In genomic region chr17:13759936-13760335, GRCh38 we compare ENCODE assay signal across 28 cellular contexts.
"Had no signal": no experiment of that assay in that cellular context is flagged by ENCODE, and none has a peak within 500 bp of the region (broad histone marks: within the 10 kb centered on the region; RNA-seq: fewer than 3 reads in every experiment).

No MANE protein-coding gene starts in this region.

- H3K9me3 ChIP-seq: left ventricle myocardium inferior, neutrophil, ovary, right atrium auricular region, right lobe of liver, stomach, testis, thyroid gland, transverse colon, upper lobe of left lung, vagina had no signal

- H3K9me3 Mint-ChIP-seq: natural killer cell; neural progenitor cell; stimulated activated naive B cell treated with anti-CD40 and anti-IgM and Interleukin-4, amounts not matched to agents 10 μg/mL and 1 μg/mL and 100 μg/mL, for 72 hours had no signal

- DNase-seq: islet precursor cell; left ventricle myocardium inferior; mesendoderm; naive B cell; natural killer cell; nephron progenitor cell; occipital lobe; ovary; right lobe of liver; stimulated activated CD4-positive, alpha-beta T cell treated with anti-CD3 and anti-CD28 coated beads, Interleukin-12 subunit alpha, Interleukin-12 subunit beta, amount 100 ng/mL, for 4 hours; stimulated activated CD4-positive, alpha-beta T cell treated with anti-CD3 and anti-CD28 coated beads, Interleukin-15, amount 100 ng/mL, for 24 hours; stimulated activated CD4-positive, alpha-beta T cell treated with anti-CD3 and anti-CD28 coated beads, Interleukin-2, amount 100 ng/mL, for 24 hours; stimulated activated CD4-positive, alpha-beta T cell treated with anti-CD3 and anti-CD28 coated beads, Interleukin-4, amount 100 ng/mL, for 1 hour; stimulated activated naive B cell treated with anti-CD40 and anti-IgM and Interleukin-4, amounts not matched to agents 10 μg/mL and 1 μg/mL and 100 μg/mL, for 72 hours; stimulated activated naive CD8-positive, alpha-beta T cell treated with anti-CD3 and anti-CD28 coated beads, Interleukin-15, Interleukin-2, amounts not matched to agents 100 U/mL and 50 U/mL, for 24 hours; stomach; testis; thyroid gland; transverse colon; upper lobe of left lung had no signal

- H3K4me1 ChIP-seq: neural progenitor cell, right atrium auricular region, right lobe of liver, stomach, testis, thyroid gland, transverse colon, upper lobe of left lung, vagina had no signal

- ATAC-seq: natural killer cell; right lobe of liver; stimulated activated naive B cell treated with anti-CD40 and anti-IgM and Interleukin-4, amounts not matched to agents 10 μg/mL and 1 μg/mL and 100 μg/mL, for 72 hours; stimulated activated naive CD8-positive, alpha-beta T cell treated with anti-CD3 and anti-CD28 coated beads, Interleukin-15, Interleukin-2, amounts not matched to agents 100 U/mL and 50 U/mL, for 24 hours had no signal

- H3K9ac ChIP-seq: neural progenitor cell had no signal

- H3K4me3 Mint-ChIP-seq: mesothelial cell of epicardium; naive B cell; natural killer cell; nephron progenitor cell; neural progenitor cell; stimulated activated naive B cell treated with anti-CD40 and anti-IgM and Interleukin-4, amounts not matched to agents 10 μg/mL and 1 μg/mL and 100 μg/mL, for 72 hours had no signal

- H3K27ac Mint-ChIP-seq: mesothelial cell of epicardium; naive B cell; natural killer cell; nephron progenitor cell; neural progenitor cell; progenitor cell of endocrine pancreas; stimulated activated naive B cell treated with anti-CD40 and anti-IgM and Interleukin-4, amounts not matched to agents 10 μg/mL and 1 μg/mL and 100 μg/mL, for 72 hours had no signal

- H3K4me1 Mint-ChIP-seq: naive B cell; natural killer cell; neural progenitor cell; stimulated activated naive B cell treated with anti-CD40 and anti-IgM and Interleukin-4, amounts not matched to agents 10 μg/mL and 1 μg/mL and 100 μg/mL, for 72 hours had no signal

- H3K4me2 ChIP-seq: neural progenitor cell had no signal

- H3K27ac ChIP-seq: left ventricle myocardium inferior, neural progenitor cell, neutrophil, ovary, right atrium auricular region, right lobe of liver, skin epidermis, stomach, testis, thyroid gland, transverse colon, upper lobe of left lung, vagina had no signal

- H3K27me3 ChIP-seq: neural progenitor cell, neutrophil, ovary, right atrium auricular region, right lobe of liver, testis, thyroid gland, transverse colon, upper lobe of left lung, vagina had no signal

- H3K4me3 ChIP-seq: left ventricle myocardium inferior, lung, neural progenitor cell, ovary, right atrium auricular region, right lobe of liver, skin epidermis, stomach, testis, thyroid gland, transverse colon, upper lobe of left lung, vagina had no signal

- H2AFZ ChIP-seq: neural progenitor cell had no signal

- H3K36me3 ChIP-seq: left ventricle myocardium inferior, neural progenitor cell, neutrophil, ovary, right atrium auricular region, right lobe of liver, stomach, thyroid gland, transverse colon, upper lobe of left lung, vagina had no signal

- H3K36me3 Mint-ChIP-seq: mesothelial cell of epicardium; naive B cell; natural killer cell; neural progenitor cell; stimulated activated naive B cell treated with anti-CD40 and anti-IgM and Interleukin-4, amounts not matched to agents 10 μg/mL and 1 μg/mL and 100 μg/mL, for 72 hours had no signal
